18 cellular contexts compared by ENCODE assay signal in the genomic region with DNA sequence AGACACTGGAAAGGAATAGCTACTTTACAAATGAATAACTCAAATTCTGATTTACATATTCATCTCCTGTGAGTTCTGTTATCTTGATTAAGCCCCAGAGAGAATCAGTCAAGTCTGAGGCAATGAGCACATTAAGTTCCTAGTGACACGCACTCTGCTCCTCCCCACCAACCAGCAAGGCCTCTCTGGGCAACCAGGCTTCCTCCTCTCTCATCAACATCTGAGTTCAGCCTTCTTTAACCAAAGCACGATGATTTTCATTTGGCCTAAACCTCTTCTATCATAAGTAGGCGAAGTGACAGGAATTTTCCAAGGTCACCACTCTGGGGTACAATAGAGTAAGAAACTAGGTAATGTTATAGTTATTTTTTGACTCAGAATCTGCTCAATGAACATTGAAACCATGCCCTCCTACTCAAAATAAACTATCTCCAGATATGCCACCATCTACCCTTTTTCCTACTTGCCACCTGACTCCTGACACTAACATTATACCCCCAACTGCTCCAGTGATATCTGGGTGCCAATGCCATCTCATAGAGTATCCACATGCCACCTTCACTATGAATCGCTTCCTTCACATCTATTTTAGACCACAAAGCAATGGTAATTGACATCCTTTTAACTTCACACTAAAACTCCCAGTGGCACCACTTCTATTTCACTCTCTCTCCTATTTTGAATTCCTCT.
DNase-seq lines count a peak whose midpoint lies in the region; ATAC-seq and TF ChIP-seq lines count a peak whose summit lies in the region.
"Had no signal": no experiment of that assay in that cellular context is flagged by ENCODE, and none has a peak within 500 bp of the region (broad histone marks: within the 10 kb centered on the region; RNA-seq: fewer than 3 reads in every experiment).

No MANE protein-coding gene starts in this region.

- H3K36me3 Mint-ChIP-seq in activated CD4-positive, alpha-beta memory T cell treated with anti-CD3 and anti-CD28 coated beads for 36 hours = peaks cover 3% of the 10 kb centered on the region
- no peaks in the 10 kb centered on the region for H3K36me3 Mint-ChIP-seq in activated CD4-positive, alpha-beta memory T cell treated with anti-CD3 and anti-CD28 coated beads, Interleukin-2, amount 10 ng/mL, durations not matched to agents 7 days and 5 days (ENCODE audit: low read depth)
- H3K36me3 Mint-ChIP-seq in activated T-cell treated with anti-CD3 and anti-CD28 coated beads, Interleukin-2, amount 50 U/mL, for 72 hours (ENCODE audit: insufficient read depth in 2 of 2) = peaks cover 3 to 6% of the 10 kb centered on the region in 2 donors
- no peaks in the 10 kb centered on the region for H3K36me3 Mint-ChIP-seq in nephron (ENCODE audit: low read depth)
- H3K36me3 Mint-ChIP-seq in stimulated activated effector memory CD8-positive, alpha-beta T cell treated with anti-CD3 and anti-CD28 coated beads, Interleukin-12 subunit alpha, Interleukin-12 subunit beta, amount 100 ng/mL, for 72 hours = no peaks in the 10 kb centered on the region

- no peaks in the 10 kb centered on the region for H3K27me3 Mint-ChIP-seq in activated CD4-positive, alpha-beta memory T cell treated with anti-CD3 and anti-CD28 coated beads for 36 hours
- H3K27me3 Mint-ChIP-seq in activated CD4-positive, alpha-beta memory T cell treated with anti-CD3 and anti-CD28 coated beads, Interleukin-2, amount 10 ng/mL, durations not matched to agents 7 days and 5 days = no peaks in the 10 kb centered on the region
- no peaks in the 10 kb centered on the region for H3K27me3 Mint-ChIP-seq in activated T-cell treated with anti-CD3 and anti-CD28 coated beads, Interleukin-2, amount 50 U/mL, for 72 hours (ENCODE audit: low read depth)
- no peaks in the 10 kb centered on the region for H3K27me3 Mint-ChIP-seq in nephron (ENCODE audit: low read depth)

- peak; percentile 93 for ATAC-seq in activated T-cell treated with anti-CD3 and anti-CD28 coated beads, Interleukin-2, amount 50 U/mL, for 72 hours (replicated peaks in 1 of 2)
- peak; percentile 80 for ATAC-seq in stimulated activated effector memory CD8-positive, alpha-beta T cell treated with anti-CD3 and anti-CD28 coated beads, Interleukin-12 subunit alpha, Interleukin-12 subunit beta, amount 100 ng/mL, for 72 hours
- no peak for ATAC-seq in HG03439 (IDR thresholded peaks at IDR 0.05; ENCODE audit: unreplicated experiment)

- peak; percentile 70 for DNase-seq in activated CD4-positive, alpha-beta memory T cell treated with anti-CD3 and anti-CD28 coated beads for 36 hours
- DNase-seq in activated CD4-positive, alpha-beta memory T cell treated with anti-CD3 and anti-CD28 coated beads, Interleukin-2, amount 10 ng/mL, durations not matched to agents 7 days and 5 days = no peak
- DNase-seq in activated T-cell treated with anti-CD3 and anti-CD28 coated beads, Interleukin-2, amount 50 U/mL, for 72 hours = peak; percentile 52 to 73
- no peak for DNase-seq in stimulated activated effector memory CD8-positive, alpha-beta T cell treated with anti-CD3 and anti-CD28 coated beads, Interleukin-12 subunit alpha, Interleukin-12 subunit beta, amount 100 ng/mL, for 72 hours (ENCODE audit: low spot score in 2 of 2)
- no peak for DNase-seq in NCI-H1694 treated with DMSO at 0.1 percent for 48 hours (lab: John Stamatoyannopoulos, UW)
- no peak for DNase-seq in sigmoid colon
- DNase-seq: activated CD8-positive, alpha-beta memory T cell treated with anti-CD3 and anti-CD28 coated beads, Interleukin-2, amount 50 U/mL, for 48 hours; GOT3; MM.1S; NCI-H187; NCI-H510A; retina; trophoblast cell; WERI-Rb-1 had no signal

- intact Hi-C loops in activated CD4-positive, alpha-beta memory T cell treated with anti-CD3 and anti-CD28 coated beads for 36 hours (cut with micrococcal nuclease) = loop anchor here (1.0 kb wide), 1 partner anchor 24 kb away; no protein-coding TSS in a partner anchor
- intact Hi-C loops in sigmoid colon (cut with DNase I) = no loop called here

- WGBS in sigmoid colon, 2 donors = 85 to 87% methylated on average over 4 of the region's 4 CpGs

- no peaks in the 10 kb centered on the region for H3K27me3 ChIP-seq in sigmoid colon

- H3K9me3 ChIP-seq in sigmoid colon = no peaks in the 10 kb centered on the region

- H3K9me3 Mint-ChIP-seq in activated CD4-positive, alpha-beta memory T cell treated with anti-CD3 and anti-CD28 coated beads for 36 hours = no peaks in the 10 kb centered on the region
- H3K9me3 Mint-ChIP-seq in activated CD4-positive, alpha-beta memory T cell treated with anti-CD3 and anti-CD28 coated beads, Interleukin-2, amount 10 ng/mL, durations not matched to agents 7 days and 5 days = no peaks in the 10 kb centered on the region
- peaks cover 0 to 5% of the 10 kb centered on the region in 2 donors for H3K9me3 Mint-ChIP-seq in activated T-cell treated with anti-CD3 and anti-CD28 coated beads, Interleukin-2, amount 50 U/mL, for 72 hours
- no peaks in the 10 kb centered on the region for H3K9me3 Mint-ChIP-seq in nephron
- H3K9me3 Mint-ChIP-seq in stimulated activated effector memory CD8-positive, alpha-beta T cell treated with anti-CD3 and anti-CD28 coated beads, Interleukin-12 subunit alpha, Interleukin-12 subunit beta, amount 100 ng/mL, for 72 hours = no peaks in the 10 kb centered on the region

- TF ChIP-seq CTCF in nephron (IDR thresholded peaks at IDR 0.05; ENCODE audit: unreplicated experiment in 3 of 3) (no peak), sigmoid colon (IDR thresholded peaks at IDR 0.05) (no peak)

- H3K4me3 Mint-ChIP-seq in activated CD4-positive, alpha-beta memory T cell treated with anti-CD3 and anti-CD28 coated beads for 36 hours = peak overlapping the region; percentile 13
- no peak overlapping the region for H3K4me3 Mint-ChIP-seq in activated CD4-positive, alpha-beta memory T cell treated with anti-CD3 and anti-CD28 coated beads, Interleukin-2, amount 10 ng/mL, durations not matched to agents 7 days and 5 days
- H3K4me3 Mint-ChIP-seq in activated T-cell treated with anti-CD3 and anti-CD28 coated beads, Interleukin-2, amount 50 U/mL, for 72 hours = peak overlapping the region; percentile 51 to 71
- H3K4me3 Mint-ChIP-seq in nephron = no peak overlapping the region
- H3K4me3 Mint-ChIP-seq in stimulated activated effector memory CD8-positive, alpha-beta T cell treated with anti-CD3 and anti-CD28 coated beads, Interleukin-12 subunit alpha, Interleukin-12 subunit beta, amount 100 ng/mL, for 72 hours = no peak overlapping the region
- H3K4me3 Mint-ChIP-seq: neural crest cell had no signal

- H3K36me3 ChIP-seq in sigmoid colon = no peaks in the 10 kb centered on the region
- H3K36me3 ChIP-seq: WERI-Rb-1 had no signal

- H3K4me1 Mint-ChIP-seq in activated CD4-positive, alpha-beta memory T cell treated with anti-CD3 and anti-CD28 coated beads for 36 hours (ENCODE audit: low read depth) = peaks cover 51% of the 10 kb centered on the region
- H3K4me1 Mint-ChIP-seq in activated CD4-positive, alpha-beta memory T cell treated with anti-CD3 and anti-CD28 coated beads, Interleukin-2, amount 10 ng/mL, durations not matched to agents 7 days and 5 days = peaks cover 5% of the 10 kb centered on the region
- peaks cover 68% of the 10 kb centered on the region for H3K4me1 Mint-ChIP-seq in activated T-cell treated with anti-CD3 and anti-CD28 coated beads, Interleukin-2, amount 50 U/mL, for 72 hours (ENCODE audit: low read depth)
- H3K4me1 Mint-ChIP-seq in nephron = peaks cover 23% of the 10 kb centered on the region
- peaks cover under 1% of the 10 kb centered on the region for H3K4me1 Mint-ChIP-seq in stimulated activated effector memory CD8-positive, alpha-beta T cell treated with anti-CD3 and anti-CD28 coated beads, Interleukin-12 subunit alpha, Interleukin-12 subunit beta, amount 100 ng/mL, for 72 hours

- no peak overlapping the region for H3K4me3 ChIP-seq in sigmoid colon

- TF ChIP-seq POLR2A in sigmoid colon (IDR thresholded peaks at IDR 0.05) = no peak

- H3K27ac ChIP-seq in sigmoid colon = peak overlapping the region in 1 of 4 donors; percentile 27
- H3K27ac ChIP-seq: C4-2B, WERI-Rb-1 had no signal

- H3K27ac Mint-ChIP-seq in activated CD4-positive, alpha-beta memory T cell treated with anti-CD3 and anti-CD28 coated beads for 36 hours = peak overlapping the region; percentile 31
- H3K27ac Mint-ChIP-seq in activated CD4-positive, alpha-beta memory T cell treated with anti-CD3 and anti-CD28 coated beads, Interleukin-2, amount 10 ng/mL, durations not matched to agents 7 days and 5 days = no peak overlapping the region
- H3K27ac Mint-ChIP-seq in activated T-cell treated with anti-CD3 and anti-CD28 coated beads, Interleukin-2, amount 50 U/mL, for 72 hours = peak overlapping the region; percentile 6
- peak overlapping the region in 2 of 3 experiments; percentile 2 to 11 for H3K27ac Mint-ChIP-seq in nephron
- no peak overlapping the region for H3K27ac Mint-ChIP-seq in stimulated activated effector memory CD8-positive, alpha-beta T cell treated with anti-CD3 and anti-CD28 coated beads, Interleukin-12 subunit alpha, Interleukin-12 subunit beta, amount 100 ng/mL, for 72 hours

- no peak for TF ChIP-seq EP300 in sigmoid colon (IDR thresholded peaks at IDR 0.05)

- CTCF ChIA-PET in activated CD4-positive, alpha-beta memory T cell treated with anti-CD3 and anti-CD28 coated beads for 36 hours (lab: Charles Lee) = interaction anchor here (0.5 to 1.6 kb wide), 3 partner anchors 30 to 31 kb away, joined by 3 to 5 read pairs (median 4); no protein-coding TSS in a partner anchor
- CTCF ChIA-PET in activated CD4-positive, alpha-beta memory T cell treated with anti-CD3 and anti-CD28 coated beads, Interleukin-2, amount 10 ng/mL, durations not matched to agents 7 days and 5 days (lab: Charles Lee) = no interaction called here

- POLR2A ChIA-PET in activated CD4-positive, alpha-beta memory T cell treated with anti-CD3 and anti-CD28 coated beads for 36 hours (lab: Charles Lee) = interaction anchor here (0.6 to 1.0 kb wide), 2 partner anchors 25 to 27 kb away, joined by 3 read pairs; no protein-coding TSS in a partner anchor
- POLR2A ChIA-PET in activated CD4-positive, alpha-beta memory T cell treated with anti-CD3 and anti-CD28 coated beads, Interleukin-2, amount 10 ng/mL, durations not matched to agents 7 days and 5 days (lab: Charles Lee) = no interaction called here

- H3K4me1 ChIP-seq in sigmoid colon = peaks cover 0 to 7% (median 4%) of the 10 kb centered on the region in 4 donors

Comparison
In these comparisons a context has a peak if more than half of its experiments do, and no peak if none do; other contexts are left out.
1. DNase-seq: peak in activated CD4-positive, alpha-beta memory T cell treated with anti-CD3 and anti-CD28 coated beads for 36 hours (single experiment) and activated T-cell treated with anti-CD3 and anti-CD28 coated beads, Interleukin-2, amount 50 U/mL, for 72 hours (2 of 2); none in activated CD4-positive, alpha-beta memory T cell treated with anti-CD3 and anti-CD28 coated beads, Interleukin-2, amount 10 ng/mL, durations not matched to agents 7 days and 5 days (single experiment), stimulated activated effector memory CD8-positive, alpha-beta T cell treated with anti-CD3 and anti-CD28 coated beads, Interleukin-12 subunit alpha, Interleukin-12 subunit beta, amount 100 ng/mL, for 72 hours (0 of 2), NCI-H1694 treated with DMSO at 0.1 percent for 48 hours (single experiment) and sigmoid colon (single experiment).
2. H3K27ac Mint-ChIP-seq: peak in activated CD4-positive, alpha-beta memory T cell treated with anti-CD3 and anti-CD28 coated beads for 36 hours (single experiment), activated T-cell treated with anti-CD3 and anti-CD28 coated beads, Interleukin-2, amount 50 U/mL, for 72 hours (single experiment) and nephron (2 of 3); none in activated CD4-positive, alpha-beta memory T cell treated with anti-CD3 and anti-CD28 coated beads, Interleukin-2, amount 10 ng/mL, durations not matched to agents 7 days and 5 days (single experiment) and stimulated activated effector memory CD8-positive, alpha-beta T cell treated with anti-CD3 and anti-CD28 coated beads, Interleukin-12 subunit alpha, Interleukin-12 subunit beta, amount 100 ng/mL, for 72 hours (single experiment).
3. H3K4me3 Mint-ChIP-seq: peak in activated CD4-positive, alpha-beta memory T cell treated with anti-CD3 and anti-CD28 coated beads for 36 hours (single experiment) and activated T-cell treated with anti-CD3 and anti-CD28 coated beads, Interleukin-2, amount 50 U/mL, for 72 hours (2 of 2); none in activated CD4-positive, alpha-beta memory T cell treated with anti-CD3 and anti-CD28 coated beads, Interleukin-2, amount 10 ng/mL, durations not matched to agents 7 days and 5 days (single experiment), nephron (0 of 3) and stimulated activated effector memory CD8-positive, alpha-beta T cell treated with anti-CD3 and anti-CD28 coated beads, Interleukin-12 subunit alpha, Interleukin-12 subunit beta, amount 100 ng/mL, for 72 hours (single experiment).